ENCODE assay signal across 15 cellular contexts in the genomic region with DNA sequence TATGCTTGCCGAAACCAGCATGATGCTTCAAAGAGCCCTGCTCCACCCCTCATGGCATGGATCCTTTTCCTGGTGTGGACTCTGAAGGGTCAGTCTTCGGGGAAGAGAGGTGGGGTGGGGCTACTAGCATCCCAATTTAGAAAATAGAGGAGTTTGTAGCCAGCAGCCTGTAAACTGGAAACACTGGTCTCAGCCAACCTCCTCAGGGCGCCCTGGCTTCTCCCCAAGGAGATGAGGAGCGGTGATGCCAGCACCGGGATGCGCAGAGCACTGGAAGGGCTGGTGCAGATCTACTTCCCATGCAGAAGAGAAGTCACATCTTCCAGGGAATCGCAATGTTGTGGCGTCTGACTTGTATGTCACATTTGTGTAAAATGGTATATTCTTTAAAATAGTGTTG.
"Had no signal": no experiment of that assay in that cellular context is flagged by ENCODE, and none has a peak within 500 bp of the region (broad histone marks: within the 10 kb centered on the region; RNA-seq: fewer than 3 reads in every experiment).

No MANE protein-coding gene starts in this region.

- H3K9me3 ChIP-seq: ascending aorta, suprapubic skin had no signal

- ATAC-seq: stimulated activated naive B cell treated with anti-CD40 and anti-IgM and Interleukin-4, amounts not matched to agents 10 μg/mL and 1 μg/mL and 100 μg/mL, for 72 hours had no signal

- H3K27me3 Mint-ChIP-seq: stimulated activated naive B cell treated with anti-CD40 and anti-IgM and Interleukin-4, amounts not matched to agents 10 μg/mL and 1 μg/mL and 100 μg/mL, for 72 hours had no signal

- H3K27ac Mint-ChIP-seq: type B pancreatic cell had no signal

- H3K27ac ChIP-seq: ascending aorta, hepatocyte had no signal

- H3K27me3 ChIP-seq: ascending aorta, cardiac muscle cell, hepatocyte, suprapubic skin had no signal

- H3K4me3 Mint-ChIP-seq: stimulated activated naive B cell treated with anti-CD40 and anti-IgM and Interleukin-4, amounts not matched to agents 10 μg/mL and 1 μg/mL and 100 μg/mL, for 72 hours; T-helper 2 cell treated with Interferon-gamma antibody and Interleukin-4, amounts not matched to agents 5 μg/mL and 100 μg/mL, for 36 hours; type B pancreatic cell had no signal

- H3K9me3 Mint-ChIP-seq: stimulated activated naive B cell treated with anti-CD40 and anti-IgM and Interleukin-4, amounts not matched to agents 10 μg/mL and 1 μg/mL and 100 μg/mL, for 72 hours; T-helper 2 cell treated with Interferon-gamma antibody and Interleukin-4, amounts not matched to agents 5 μg/mL and 100 μg/mL, for 36 hours; type B pancreatic cell had no signal

- DNase-seq: activated CD4-positive, CD25-positive, alpha-beta regulatory T cell treated with anti-CD3 and anti-CD28 coated beads, Interleukin-2, amount 50 U/mL, for 72 hours; activated CD8-positive, alpha-beta memory T cell treated with anti-CD3 and anti-CD28 coated beads for 24 hours; activated naive CD4-positive, alpha-beta T cell treated with anti-CD3 and anti-CD28 coated beads, Interleukin-2, amount 50 U/mL, for 16 hours; activated T-cell treated with anti-CD3 and anti-CD28 coated beads for 4 hours; cortex of kidney; kidney; left ventricle myocardium superior; small intestine; stimulated activated naive B cell treated with anti-CD40 and anti-IgM and Interleukin-4, amounts not matched to agents 10 μg/mL and 1 μg/mL and 100 μg/mL, for 72 hours had no signal

- H3K4me3 ChIP-seq: ascending aorta, cardiac muscle cell, hepatocyte, suprapubic skin had no signal

- H3K4me1 ChIP-seq: ascending aorta had no signal
